ENCODE assay signal across 24 cellular contexts in the genomic region with DNA sequence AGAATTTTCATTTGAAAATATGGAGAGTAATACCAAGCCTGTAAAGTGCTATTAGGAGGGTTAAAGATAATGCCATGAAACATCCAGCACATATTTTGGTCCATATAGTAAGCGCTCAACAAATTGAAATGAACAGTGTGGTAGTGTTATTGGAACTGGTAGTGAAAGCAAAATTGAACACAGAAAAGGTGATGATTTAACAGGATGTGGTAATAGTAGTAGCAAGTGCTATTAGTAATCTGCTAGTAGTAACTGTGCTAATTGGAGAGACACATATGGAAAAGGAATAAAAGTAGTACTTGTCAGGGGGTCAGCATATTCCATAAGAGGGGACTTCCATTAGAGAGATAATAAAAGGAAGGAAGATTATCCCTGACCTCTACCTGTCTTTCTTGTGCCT.
DNase-seq lines count a peak whose midpoint lies in the region; ATAC-seq and TF ChIP-seq lines count a peak whose summit lies in the region.
"Had no signal": no experiment of that assay in that cellular context is flagged by ENCODE, and none has a peak within 500 bp of the region (broad histone marks: within the 10 kb centered on the region; RNA-seq: fewer than 3 reads in every experiment).

No MANE protein-coding gene starts in this region.

- DNase-seq in endothelial cell (ENCODE audit: low spot score) (no peak), NCI-H82 (lab: John Stamatoyannopoulos, UW) (no peak), NCI-H1417 treated with DMSO at 0.1 percent for 48 hours (lab: John Stamatoyannopoulos, UW) (no peak), left lobe of liver (ENCODE audit: low spot score) (no peak)
- DNase-seq: C1 segment of cervical spinal cord; CD4-positive, alpha-beta memory T cell; COR-L47; DMS53; H9; MM.1S; NCI-H1694; NCI-H2029 treated with DMSO at 0.1 percent for 48 hours; NCI-H226; NCI-H510A; NCI-H748 treated with DMSO at 0.1 percent for 48 hours; SIG-M5; SW 1271; T-helper 9 cell had no signal

- no peaks in the 10 kb centered on the region for H3K36me3 Mint-ChIP-seq in endothelial cell (ENCODE audit: low read depth, unreplicated experiment)
- H3K36me3 Mint-ChIP-seq: CD4-positive, alpha-beta memory T cell; IgD-negative memory B cell had no signal

- H3K9me3 Mint-ChIP-seq in endothelial cell (ENCODE audit: unreplicated experiment): no peaks in the 10 kb centered on the region
- H3K9me3 Mint-ChIP-seq: GM23338, H9 had no signal

- no peak overlapping the region for H3K27ac Mint-ChIP-seq in endothelial cell (ENCODE audit: unreplicated experiment)
- H3K27ac Mint-ChIP-seq: CD4-positive, alpha-beta memory T cell; GM23338; H9; IgD-negative memory B cell; T-helper 1 cell treated with Interleukin-12 subunit alpha and Interleukin-12 subunit beta and Interleukin-4 antibody, amounts not matched to agents 30 μg/mL and 1 μg/mL, for 36 hours had no signal

- H3K27me3 Mint-ChIP-seq in endothelial cell (ENCODE audit: unreplicated experiment): peaks cover 1% of the 10 kb centered on the region
- H3K27me3 Mint-ChIP-seq: CD4-positive, alpha-beta memory T cell; IgD-negative memory B cell had no signal

- H3K4me1 Mint-ChIP-seq in endothelial cell (ENCODE audit: unreplicated experiment): no peaks in the 10 kb centered on the region
- H3K4me1 Mint-ChIP-seq: CD4-positive, alpha-beta memory T cell; GM23338; H9; IgD-negative memory B cell had no signal

- H3K4me3 Mint-ChIP-seq in endothelial cell (ENCODE audit: unreplicated experiment): no peak overlapping the region
- H3K4me3 Mint-ChIP-seq: CD4-positive, alpha-beta memory T cell; GM23338; H9; IgD-negative memory B cell; T-helper 1 cell treated with Interleukin-12 subunit alpha and Interleukin-12 subunit beta and Interleukin-4 antibody, amounts not matched to agents 30 μg/mL and 1 μg/mL, for 36 hours had no signal

- no peak for TF ChIP-seq CTCF in endothelial cell (IDR thresholded peaks at IDR 0.05; ENCODE audit: unreplicated experiment)

- ATAC-seq in GM18858 (IDR thresholded peaks at IDR 0.05; ENCODE audit: unreplicated experiment) (peak; percentile 64), GM21390 (IDR thresholded peaks at IDR 0.05; ENCODE audit: unreplicated experiment) (peak; percentile 76), HG03175 (IDR thresholded peaks at IDR 0.05; ENCODE audit: unreplicated experiment) (peak; percentile 60), left lobe of liver (no peak)
- ATAC-seq: GM23338 had no signal
